In genomic region chr5:177452688-177453638, GRCh38 we compare ENCODE assay signal across 1 cellular context.
TF ChIP-seq lines count a peak whose summit lies in the region.

No MANE protein-coding gene starts in this region.

TF ChIP-seq in HepG2, 621 proteins besides CTCF, POLR2A, EP300 and RAD21:
- peak; percentile 86 for TF ChIP-seq ZNF768 (CRISPR knock-in tag; IDR thresholded peaks at IDR 0.05)
- no peak for TF ChIP-seq IRX3 (CRISPR knock-in tag; IDR thresholded peaks at IDR 0.05; ENCODE audit: borderline replicate concordance, low read depth)
- TF ChIP-seq PHF5A (CRISPR knock-in tag; IDR thresholded peaks at IDR 0.05; ENCODE audit: low read depth, unreplicated experiment) = no peak
- TF ChIP-seq ZNF781 (CRISPR knock-in tag; IDR thresholded peaks at IDR 0.05; ENCODE audit: borderline replicate concordance, not compliant biosample characterization) = no peak
- no peak for TF ChIP-seq KDM6A (CRISPR knock-in tag; IDR thresholded peaks at IDR 0.05; ENCODE audit: low read depth)
- no peak for TF ChIP-seq THAP11 (CRISPR knock-in tag; IDR thresholded peaks at IDR 0.05)
- peak; percentile 13 for TF ChIP-seq POLR2G (IDR thresholded peaks at IDR 0.05; ENCODE audit: low read depth, low read length)
